8 cellular contexts compared by ENCODE assay signal in genomic region chr9:93143830-93144530, GRCh38. TPM values are rescaled to one million over a fixed set of nuclear protein-coding genes. Genes with fewer than 3 reads are reported as not detected.
DNase-seq lines count a peak whose midpoint lies in the region; ATAC-seq lines count a peak whose summit lies in the region.

No MANE protein-coding gene starts in this region.

- peak; percentile 54 for ATAC-seq in HG03108 (IDR thresholded peaks at IDR 0.05; ENCODE audit: unreplicated experiment)
- no peak for ATAC-seq in HG02938 (IDR thresholded peaks at IDR 0.05; ENCODE audit: unreplicated experiment)
- ATAC-seq in GM19455 (IDR thresholded peaks at IDR 0.05; ENCODE audit: unreplicated experiment), result no peak

- peak; percentile 37 for DNase-seq in activated CD4-positive, alpha-beta T cell treated with anti-CD3 and anti-CD28 coated beads for 1 hour
- DNase-seq in cerebellar cortex (ENCODE audit: low spot score), result peak; percentile 74
- peak in 54 of 56 donors; percentile 48 to 95 (median 87) for DNase-seq in nucleus accumbens (lab: John Stamatoyannopoulos, UW)
- DNase-seq in iPS-NIHi7 (ENCODE audit: extremely low spot score), result no peak
- no peak for DNase-seq in SK-N-DZ (ENCODE audit: low spot score)

RNA-seq across cellular contexts. Expression of gene NINJ1, which starts 9.9 kb away (rescaled TPM):
- 9.9 and 12.7 TPM in 2 replicates for polyA plus RNA-seq in SK-N-DZ (2014; cell fraction: cytosol; rRNA removed)
- polyA plus RNA-seq in SK-N-DZ (2014; cell fraction: nucleus; rRNA removed), result 5.5 and 6.9 TPM in 2 replicates

RNA-seq across cellular contexts. Expression of gene WNK2, which starts 40.0 kb away (rescaled TPM):
- 13.0 and 30.9 TPM in 2 replicates for polyA plus RNA-seq in SK-N-DZ (2014; cell fraction: cytosol; rRNA removed)
- 28.0 and 59.2 TPM in 2 replicates for polyA plus RNA-seq in SK-N-DZ (2014; cell fraction: nucleus; rRNA removed)

RNA-seq across cellular contexts. Expression of gene CARD19, which starts 48.0 kb away (rescaled TPM):
- polyA plus RNA-seq in SK-N-DZ (2014; cell fraction: cytosol; rRNA removed), result 16.7 and 29.0 TPM in 2 replicates
- 28.9 and 39.7 TPM in 2 replicates for polyA plus RNA-seq in SK-N-DZ (2014; cell fraction: nucleus; rRNA removed)

Comparison
In these comparisons a context has a peak if more than half of its experiments do, and no peak if none do; other contexts are left out.
1. DNase-seq: peak in activated CD4-positive, alpha-beta T cell treated with anti-CD3 and anti-CD28 coated beads for 1 hour (single experiment), cerebellar cortex (single experiment) and nucleus accumbens (54 of 56); none in iPS-NIHi7 (single experiment) and SK-N-DZ (single experiment).